30 cellular contexts compared by ENCODE assay signal in genomic region chr2:157919181-157919580, GRCh38.
"Had no signal": no experiment of that assay in that cellular context is flagged by ENCODE, and none has a peak within 500 bp of the region (broad histone marks: within the 10 kb centered on the region; RNA-seq: fewer than 3 reads in every experiment).

No MANE protein-coding gene starts in this region.

- ATAC-seq: left colon; left lung; lower lobe of right lung; natural killer cell treated with Interleukin-12 subunit alpha and Interleukin-12 subunit beta and Interleukin-15 and Interleukin-18, amount 100 ng/mL, for 72 hours; psoas muscle; right lobe of liver; stimulated activated memory B cell treated with anti-CD40 and anti-IgM and Interleukin-4, amounts not matched to agents 10 μg/mL and 1 μg/mL and 100 μg/mL, for 72 hours; stimulated activated naive CD8-positive, alpha-beta T cell treated with anti-CD3 and anti-CD28 coated beads, Interleukin-15, amount 100 ng/mL, for 72 hours had no signal

- H3K4me1 Mint-ChIP-seq: immature natural killer cell; mesothelial cell of epicardium; naive B cell; stimulated activated memory B cell treated with anti-CD40 and anti-IgM and Interleukin-4, amounts not matched to agents 10 μg/mL and 1 μg/mL and 100 μg/mL, for 72 hours; stimulated activated naive CD8-positive, alpha-beta T cell treated with anti-CD3 and anti-CD28 coated beads, Interleukin-15, amount 100 ng/mL, for 72 hours had no signal

- H3K4me2 ChIP-seq: smooth muscle cell had no signal

- H3K4me3 ChIP-seq: left lung, lower lobe of right lung, psoas muscle, right atrium auricular region, right lobe of liver, smooth muscle cell, testis, thyroid gland, transverse colon, upper lobe of left lung, vagina had no signal

- DNase-seq: hypothalamus; immature natural killer cell; kidney; left colon; left lung; lower lobe of right lung; mammary epithelial cell; mesenchymal stem cell; naive B cell; nucleus accumbens; psoas muscle; right lobe of liver; stimulated activated CD4-positive, alpha-beta T cell treated with anti-CD3 and anti-CD28 coated beads, Interleukin-1b, Interleukin-23, amount 100 ng/mL, for 48 hours; stimulated activated CD4-positive, alpha-beta T cell treated with anti-CD3 and anti-CD28 coated beads, Interleukin-2, amount 100 ng/mL, for 48 hours; stimulated activated CD4-positive, alpha-beta T cell treated with anti-CD3 and anti-CD28 coated beads, Interleukin-4, amount 100 ng/mL, for 4 hours; stimulated activated CD8-positive, alpha-beta memory T cell treated with anti-CD3 and anti-CD28 coated beads, Interleukin-4, amount 100 ng/mL, for 48 hours; stimulated activated naive CD4-positive, alpha-beta T cell treated with Interleukin-2 at 50 U/mL for 16 hours; stimulated activated naive CD8-positive, alpha-beta T cell treated with anti-CD3 and anti-CD28 coated beads, Interleukin-15, amount 100 ng/mL, for 72 hours; testis; thyroid gland; transverse colon; upper lobe of left lung had no signal

- H3K4me3 Mint-ChIP-seq: immature natural killer cell; mesothelial cell of epicardium; naive B cell; natural killer cell treated with Interleukin-12 subunit alpha and Interleukin-12 subunit beta and Interleukin-15 and Interleukin-18, amount 100 ng/mL, for 72 hours; stimulated activated memory B cell treated with anti-CD40 and anti-IgM and Interleukin-4, amounts not matched to agents 10 μg/mL and 1 μg/mL and 100 μg/mL, for 72 hours; stimulated activated naive CD8-positive, alpha-beta T cell treated with anti-CD3 and anti-CD28 coated beads, Interleukin-15, amount 100 ng/mL, for 72 hours had no signal

- H3K4me1 ChIP-seq: left lung, lower lobe of right lung, parathyroid adenoma, psoas muscle, right atrium auricular region, right lobe of liver, testis, thyroid gland, transverse colon, upper lobe of left lung, vagina had no signal

- H3K9me3 Mint-ChIP-seq: immature natural killer cell; natural killer cell treated with Interleukin-12 subunit alpha and Interleukin-12 subunit beta and Interleukin-15 and Interleukin-18, amount 100 ng/mL, for 72 hours; stimulated activated memory B cell treated with anti-CD40 and anti-IgM and Interleukin-4, amounts not matched to agents 10 μg/mL and 1 μg/mL and 100 μg/mL, for 72 hours; stimulated activated naive CD8-positive, alpha-beta T cell treated with anti-CD3 and anti-CD28 coated beads, Interleukin-15, amount 100 ng/mL, for 72 hours had no signal

- H3K36me3 Mint-ChIP-seq: immature natural killer cell; mesothelial cell of epicardium; naive B cell; natural killer cell treated with Interleukin-12 subunit alpha and Interleukin-12 subunit beta and Interleukin-15 and Interleukin-18, amount 100 ng/mL, for 72 hours; stimulated activated memory B cell treated with anti-CD40 and anti-IgM and Interleukin-4, amounts not matched to agents 10 μg/mL and 1 μg/mL and 100 μg/mL, for 72 hours had no signal

- H3K27ac ChIP-seq: left lung, lower lobe of right lung, parathyroid adenoma, psoas muscle, right atrium auricular region, right lobe of liver, testis, thyroid gland, transverse colon, upper lobe of left lung, vagina had no signal

- H3K36me3 ChIP-seq: left lung, lower lobe of right lung, right atrium auricular region, right lobe of liver, thyroid gland, transverse colon, upper lobe of left lung, vagina had no signal

- FAIRE-seq: islet of Langerhans, kidney had no signal

- H3K27ac Mint-ChIP-seq: immature natural killer cell; mesothelial cell of epicardium; naive B cell; natural killer cell treated with Interleukin-12 subunit alpha and Interleukin-12 subunit beta and Interleukin-15 and Interleukin-18, amount 100 ng/mL, for 72 hours; stimulated activated memory B cell treated with anti-CD40 and anti-IgM and Interleukin-4, amounts not matched to agents 10 μg/mL and 1 μg/mL and 100 μg/mL, for 72 hours; stimulated activated naive CD8-positive, alpha-beta T cell treated with anti-CD3 and anti-CD28 coated beads, Interleukin-15, amount 100 ng/mL, for 72 hours had no signal

- H3K9ac ChIP-seq: parathyroid adenoma had no signal

- H3K27me3 ChIP-seq: left lung, right atrium auricular region, right lobe of liver, testis, thyroid gland, transverse colon, upper lobe of left lung, vagina had no signal

- H3K9me3 ChIP-seq: lower lobe of right lung, psoas muscle, right atrium auricular region, right lobe of liver, testis, thyroid gland, transverse colon, upper lobe of left lung, vagina had no signal

- H3K79me2 ChIP-seq: parathyroid adenoma had no signal
